Comparison of ENCODE assay signal across 26 cellular contexts in the genomic region with DNA sequence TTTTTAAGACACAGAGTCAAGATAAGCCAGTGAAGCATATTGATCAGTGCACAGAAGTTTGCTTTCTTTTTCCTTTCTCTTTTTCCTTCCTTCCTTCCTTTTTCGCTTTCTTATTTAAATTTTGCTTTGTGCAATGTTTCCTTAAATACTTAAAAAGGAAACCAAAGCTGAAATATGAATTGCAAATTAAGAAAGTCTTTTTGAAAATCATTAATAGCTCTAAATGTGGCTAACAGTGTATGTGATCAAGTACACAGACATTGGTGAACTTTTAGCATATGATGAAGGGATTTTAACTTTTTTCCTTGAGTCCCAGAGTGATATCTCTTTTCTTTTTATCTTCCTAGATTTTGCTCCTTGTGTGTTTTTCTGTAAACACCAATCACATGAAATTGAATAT.
"Had no signal": no experiment of that assay in that cellular context is flagged by ENCODE, and none has a peak within 500 bp of the region (broad histone marks: within the 10 kb centered on the region; RNA-seq: fewer than 3 reads in every experiment).

No MANE protein-coding gene starts in this region.

- H3K4me3 Mint-ChIP-seq: dendritic cell treated with granulocyte-macrophage colony-stimulating factor and Interleukin-4, amounts not matched to agents 40 ng/mL and 50 ng/mL, for 4 days; effector memory CD8-positive, alpha-beta T cell; endodermal cell; memory B cell; naive thymus-derived CD4-positive, alpha-beta T cell had no signal

- H3K27me3 ChIP-seq: colonic mucosa, esophagus squamous epithelium, gastrocnemius medialis, heart right ventricle, left lung had no signal

- ATAC-seq: effector memory CD8-positive, alpha-beta T cell; esophagus mucosa; gastrocnemius medialis; heart right ventricle; left cardiac atrium; left lung; left ventricle myocardium superior; naive thymus-derived CD4-positive, alpha-beta T cell had no signal

- H3K4me1 ChIP-seq: colonic mucosa, esophagus squamous epithelium, gastrocnemius medialis, heart right ventricle, left lung had no signal

- H3K27ac ChIP-seq: colonic mucosa, epithelial cell of prostate, esophagus squamous epithelium, gastrocnemius medialis, heart right ventricle, left lung had no signal

- H3K4me3 ChIP-seq: colonic mucosa, esophagus squamous epithelium, gastrocnemius medialis, heart right ventricle, left lung, lung had no signal

- H3K4me1 Mint-ChIP-seq: endodermal cell; memory B cell; naive thymus-derived CD4-positive, alpha-beta T cell had no signal

- H3K27ac Mint-ChIP-seq: dendritic cell treated with granulocyte-macrophage colony-stimulating factor and Interleukin-4, amounts not matched to agents 40 ng/mL and 50 ng/mL, for 4 days; effector memory CD8-positive, alpha-beta T cell; endodermal cell; memory B cell; naive thymus-derived CD4-positive, alpha-beta T cell had no signal

- H3K36me3 Mint-ChIP-seq: memory B cell; naive thymus-derived CD4-positive, alpha-beta T cell had no signal

- H3K9me3 ChIP-seq: colonic mucosa, esophagus squamous epithelium, gastrocnemius medialis, left lung had no signal

- H3K27me3 Mint-ChIP-seq: dendritic cell treated with granulocyte-macrophage colony-stimulating factor and Interleukin-4, amounts not matched to agents 40 ng/mL and 50 ng/mL, for 4 days; effector memory CD8-positive, alpha-beta T cell; memory B cell; naive thymus-derived CD4-positive, alpha-beta T cell had no signal

- DNase-seq: colonic mucosa; cortex of kidney; effector CD8-positive, alpha-beta T cell; effector memory CD8-positive, alpha-beta T cell; endodermal cell; erythroblast; esophagus squamous epithelium; foreskin fibroblast; foreskin melanocyte; gastrocnemius medialis; glutamatergic neuron; head of caudate nucleus; heart right ventricle; hippocampal formation; left cardiac atrium; left lung; left ventricle myocardium superior; mammary epithelial cell; mesendoderm; midbrain; naive thymus-derived CD4-positive, alpha-beta T cell had no signal

- H3K36me3 ChIP-seq: colonic mucosa, esophagus squamous epithelium, gastrocnemius medialis, heart right ventricle, left lung had no signal
